8 cellular contexts compared by ENCODE assay signal in genomic region chr6:25280617-25280990, GRCh38. TPM values are rescaled to one million over a fixed set of nuclear protein-coding genes. Genes with fewer than 3 reads are reported as not detected.
DNase-seq lines count a peak whose midpoint lies in the region; ATAC-seq and TF ChIP-seq lines count a peak whose summit lies in the region.

No MANE protein-coding gene starts in this region.

- no peaks in the 10 kb centered on the region for H3K9me3 Mint-ChIP-seq in osteocyte (ENCODE audit: unreplicated experiment)

- peaks cover 5% of the 10 kb centered on the region for H3K36me3 Mint-ChIP-seq in osteocyte (ENCODE audit: unreplicated experiment)

- H3K27ac Mint-ChIP-seq in osteocyte (ENCODE audit: unreplicated experiment), result peak overlapping the region; percentile 75

- DNase-seq in EH (ENCODE audit: low read depth), result peak; percentile 12
- DNase-seq in NCI-H69 (lab: John Stamatoyannopoulos, UW), result peak; percentile 81
- peak; percentile 40 for DNase-seq in epithelial cell of esophagus (ENCODE audit: low read depth)
- no peak for DNase-seq in osteocyte (ENCODE audit: extremely low spot score, unreplicated experiment)
- DNase-seq in NCI-H345 (lab: John Stamatoyannopoulos, UW), result no peak
- no peak for DNase-seq in left lobe of liver (ENCODE audit: low spot score)

- peak overlapping the region; percentile 88 for H3K4me3 ChIP-seq in epithelial cell of esophagus (ENCODE audit: low read length)

- TF ChIP-seq CTCF in epithelial cell of esophagus (IDR thresholded peaks at IDR 0.05; ENCODE audit: insufficient read depth, low read depth, low read length, missing control alignments) (no peak), osteocyte (IDR thresholded peaks at IDR 0.05) (no peak)

- H3K4me3 Mint-ChIP-seq in osteocyte (ENCODE audit: unreplicated experiment), result peak overlapping the region; percentile 88

- ATAC-seq in GM19328 (IDR thresholded peaks at IDR 0.05; ENCODE audit: unreplicated experiment), result no peak
- ATAC-seq in HG03439 (IDR thresholded peaks at IDR 0.05; ENCODE audit: unreplicated experiment), result no peak
- ATAC-seq in left lobe of liver, result no peak

- H3K27me3 Mint-ChIP-seq in osteocyte (ENCODE audit: unreplicated experiment), result no peaks in the 10 kb centered on the region

- peaks cover 43% of the 10 kb centered on the region for H3K4me1 Mint-ChIP-seq in osteocyte (ENCODE audit: unreplicated experiment)

RNA-seq across cellular contexts. Expression of gene CARMIL1, which starts 1.4 kb away (rescaled TPM):
- total RNA-seq in osteocyte (14.9 and 16.0 TPM in 2 replicates), left lobe of liver (4.0 TPM)

Comparison
In these comparisons a context has a peak if more than half of its experiments do, and no peak if none do; other contexts are left out.
1. DNase-seq: peak in EH (single experiment), NCI-H69 (single experiment) and epithelial cell of esophagus (single experiment); none in osteocyte (single experiment), NCI-H345 (single experiment) and left lobe of liver (single experiment).